ENCODE assay signal across 11 cellular contexts in the genomic region with DNA sequence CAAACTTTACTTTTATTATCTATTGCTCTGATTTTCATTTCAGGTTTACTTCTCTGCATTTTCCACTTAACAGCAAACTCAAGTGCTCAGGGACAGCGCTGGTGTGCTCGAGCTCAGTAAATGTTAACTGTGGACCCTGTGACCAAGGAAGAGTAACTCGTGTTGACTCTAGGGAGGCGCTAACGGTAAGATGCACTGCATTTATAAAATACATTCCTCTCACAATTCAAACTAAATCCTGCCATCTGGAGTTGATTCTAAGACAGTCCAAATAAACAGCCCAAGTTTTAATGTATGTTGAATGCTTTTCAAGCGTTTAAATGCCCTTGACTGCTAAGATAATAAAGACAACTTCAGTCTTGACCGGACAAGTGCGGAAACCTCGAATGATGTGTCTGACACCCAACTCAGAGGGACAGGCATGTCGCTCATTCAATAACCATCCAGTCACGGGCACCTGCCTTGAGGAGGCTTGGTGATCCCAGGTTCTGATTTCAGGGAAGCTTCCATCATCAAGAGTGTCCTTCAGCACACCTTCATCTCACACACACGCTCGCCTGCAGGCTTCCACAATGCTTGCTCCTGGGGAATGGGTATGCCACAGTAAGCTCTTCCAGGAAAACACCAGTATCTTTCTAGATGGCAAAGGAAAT.
DNase-seq lines count a peak whose midpoint lies in the region; ATAC-seq and TF ChIP-seq lines count a peak whose summit lies in the region.
"Had no signal": no experiment of that assay in that cellular context is flagged by ENCODE, and none has a peak within 500 bp of the region (broad histone marks: within the 10 kb centered on the region; RNA-seq: fewer than 3 reads in every experiment).

No MANE protein-coding gene starts in this region.

- H4K20me1 ChIP-seq in GM23338 (replicated peaks; ENCODE audit: insufficient read depth), result peaks cover 72% of the 10 kb centered on the region

- H3K9ac ChIP-seq in skeletal muscle satellite cell (ENCODE audit: low read depth, low read length), result peak overlapping the region; percentile 71

- peaks cover 88% of the 10 kb centered on the region for H3K4me1 Mint-ChIP-seq in GM23338
- H3K4me1 Mint-ChIP-seq in activated CD4-positive, alpha-beta memory T cell treated with anti-CD3 and anti-CD28 coated beads for 36 hours (ENCODE audit: low read depth), result peaks cover 90% of the 10 kb centered on the region

- no peaks in the 10 kb centered on the region for H3K9me2 ChIP-seq in GM23338 (ENCODE audit: insufficient read depth)

- no peak for TF ChIP-seq POLR2A in ovary (IDR thresholded peaks at IDR 0.05)

- H3K27ac ChIP-seq in GM23338 (ENCODE audit: low read depth) (peak overlapping the region; percentile 82), right cardiac atrium (ENCODE audit: low read length) (peak overlapping the region; percentile 38), ovary (peak overlapping the region in 1 of 2 donors; percentile 60)

- ATAC-seq in GM23338, result no peak
- no peak for ATAC-seq in right cardiac atrium
- ATAC-seq in HG02763 (IDR thresholded peaks at IDR 0.05; ENCODE audit: unreplicated experiment), result no peak

- H3K4me3 Mint-ChIP-seq in GM23338, result peak overlapping the region; percentile 54; the same call in 2 of the 3 replicates
- no peak overlapping the region for H3K4me3 Mint-ChIP-seq in activated CD4-positive, alpha-beta memory T cell treated with anti-CD3 and anti-CD28 coated beads for 36 hours
- H3K4me3 Mint-ChIP-seq: activated naive CD8-positive, alpha-beta T cell treated with anti-CD3 and anti-CD28 coated beads, Interleukin-2, amount 10 ng/mL, durations not matched to agents 7 days and 5 days had no signal

- no peaks in the 10 kb centered on the region for H3K27me3 ChIP-seq in GM23338 (ENCODE audit: insufficient read depth)
- H3K27me3 ChIP-seq in right cardiac atrium (ENCODE audit: control insufficient read depth, insufficient read depth), result no peaks in the 10 kb centered on the region
- H3K27me3 ChIP-seq in skeletal muscle satellite cell (ENCODE audit: control insufficient read depth, insufficient read depth, low read length), result no peaks in the 10 kb centered on the region
- H3K27me3 ChIP-seq in ovary, result no peaks in the 10 kb centered on the region

- no peaks in the 10 kb centered on the region for H3K9me3 Mint-ChIP-seq in GM23338
- H3K9me3 Mint-ChIP-seq in activated CD4-positive, alpha-beta memory T cell treated with anti-CD3 and anti-CD28 coated beads for 36 hours, result no peaks in the 10 kb centered on the region
- H3K9me3 Mint-ChIP-seq: activated naive CD8-positive, alpha-beta T cell treated with anti-CD3 and anti-CD28 coated beads, Interleukin-2, amount 10 ng/mL, durations not matched to agents 7 days and 5 days; naive B cell had no signal

- CTCF ChIA-PET in activated CD4-positive, alpha-beta memory T cell treated with anti-CD3 and anti-CD28 coated beads for 36 hours (lab: Charles Lee), result interaction anchor here (0.6 to 6.3 kb wide), 6 partner anchors 18 to 240 kb away, joined by 3 to 41 read pairs (median 6); no protein-coding TSS in a partner anchor

- no peak overlapping the region for H2AFZ ChIP-seq in GM23338

- 63% methylated on average over 13 of the region's 13 CpGs for WGBS in right cardiac atrium
- WGBS in ovary, 3 donors, result 43 to 62% (median 55%) methylated on average over 13 of the region's 13 CpGs

- H3K36me3 ChIP-seq in GM23338 (ENCODE audit: insufficient read depth), result peaks cover 3% of the 10 kb centered on the region; the same call in 1 of the 2 replicates
- no peaks in the 10 kb centered on the region for H3K36me3 ChIP-seq in skeletal muscle satellite cell (ENCODE audit: insufficient read depth, low read length)
- H3K36me3 ChIP-seq in ovary, result no peaks in the 10 kb centered on the region

- peaks cover 81% of the 10 kb centered on the region for H3K4me1 ChIP-seq in GM23338 (ENCODE audit: insufficient read depth)
- peaks cover 35% of the 10 kb centered on the region for H3K4me1 ChIP-seq in right cardiac atrium (ENCODE audit: control insufficient read depth, insufficient read depth, low read length)
- peaks cover 79% of the 10 kb centered on the region for H3K4me1 ChIP-seq in skeletal muscle satellite cell (ENCODE audit: control insufficient read depth, insufficient read depth, low read length)
- peaks cover 29% of the 10 kb centered on the region for H3K4me1 ChIP-seq in ovary (ENCODE audit: insufficient read depth)

- H3K4me2 ChIP-seq in GM23338, result peak overlapping the region; percentile 67
- H3K4me2 ChIP-seq in skeletal muscle satellite cell (ENCODE audit: low read length), result peak overlapping the region; percentile 78

- peaks cover 9% of the 10 kb centered on the region for H3K27me3 Mint-ChIP-seq in GM23338 (ENCODE audit: insufficient read depth, low read depth, poor library complexity)
- H3K27me3 Mint-ChIP-seq in activated CD4-positive, alpha-beta memory T cell treated with anti-CD3 and anti-CD28 coated beads for 36 hours, result no peaks in the 10 kb centered on the region
- H3K27me3 Mint-ChIP-seq: activated naive CD8-positive, alpha-beta T cell treated with anti-CD3 and anti-CD28 coated beads, Interleukin-2, amount 10 ng/mL, durations not matched to agents 7 days and 5 days; naive B cell had no signal

- POLR2A ChIA-PET in activated CD4-positive, alpha-beta memory T cell treated with anti-CD3 and anti-CD28 coated beads for 36 hours (lab: Charles Lee), result interaction anchor here (0.7 to 2.3 kb wide), 4 partner anchors 22 to 87 kb away, joined by 3 to 10 read pairs (median 5); no protein-coding TSS in a partner anchor

- H3K36me3 Mint-ChIP-seq in GM23338 (ENCODE audit: low read depth), result peaks cover 9% of the 10 kb centered on the region; the same call in 2 of the 3 replicates
- H3K36me3 Mint-ChIP-seq in activated CD4-positive, alpha-beta memory T cell treated with anti-CD3 and anti-CD28 coated beads for 36 hours, result peaks cover 12% of the 10 kb centered on the region
- H3K36me3 Mint-ChIP-seq: naive B cell had no signal

- no peaks in the 10 kb centered on the region for H3K9me3 ChIP-seq in right cardiac atrium (ENCODE audit: control insufficient read depth, low read length)
- no peaks in the 10 kb centered on the region for H3K9me3 ChIP-seq in skeletal muscle satellite cell (replicated peaks; ENCODE audit: low read length)
- H3K9me3 ChIP-seq in ovary, result no peaks in the 10 kb centered on the region

- DNase-seq in GM23338 (ENCODE audit: low spot score) (no peak), right cardiac atrium (no peak), CD1c-positive myeloid dendritic cell (ENCODE audit: extremely low spot score) (no peak), ovary (no peak), nucleus accumbens (lab: John Stamatoyannopoulos, UW) (no peak)
- no peak for DNase-seq in activated CD4-positive, alpha-beta memory T cell treated with anti-CD3 and anti-CD28 coated beads for 36 hours
- DNase-seq: activated naive CD8-positive, alpha-beta T cell treated with anti-CD3 and anti-CD28 coated beads, Interleukin-2, amount 10 ng/mL, durations not matched to agents 7 days and 5 days; naive B cell; OCI-M1 had no signal

- no peak for TF ChIP-seq EP300 in ovary (IDR thresholded peaks at IDR 0.05)

- H3F3A ChIP-seq in GM23338 (replicated peaks; ENCODE audit: low read depth), result peaks cover 8% of the 10 kb centered on the region; the same call in 1 of the 2 replicates

- TF ChIP-seq CTCF in GM23338 (conservative IDR thresholded peaks at IDR 0.05; ENCODE audit: low read depth in 2 of 2) (no peak; a peak in 1 of 4 replicates), ovary (IDR thresholded peaks at IDR 0.05) (no peak)

- intact Hi-C loops in activated CD4-positive, alpha-beta memory T cell treated with anti-CD3 and anti-CD28 coated beads for 36 hours (cut with micrococcal nuclease), result loop anchor here (1.0 to 5.0 kb wide), 2 partner anchors 7 to 36 kb away; no protein-coding TSS in a partner anchor
- intact Hi-C loops in right cardiac atrium (cut with DNase I), result loop anchor here in 2 of 4 donors (10.0 kb wide), 1 partner anchor 91 kb away; a partner anchor contains a TSS
- intact Hi-C loops in ovary (cut with DNase I), result loop anchor here in 2 of 4 donors (10.0 kb wide), 1 partner anchor 91 kb away; a partner anchor contains a TSS

- H3K27ac Mint-ChIP-seq in GM23338, result peak overlapping the region; percentile 95; the same call in 1 of the 2 replicates
- peak overlapping the region; percentile 67 for H3K27ac Mint-ChIP-seq in activated CD4-positive, alpha-beta memory T cell treated with anti-CD3 and anti-CD28 coated beads for 36 hours
- H3K27ac Mint-ChIP-seq: activated naive CD8-positive, alpha-beta T cell treated with anti-CD3 and anti-CD28 coated beads, Interleukin-2, amount 10 ng/mL, durations not matched to agents 7 days and 5 days had no signal

- H3K79me2 ChIP-seq in GM23338 (replicated peaks; ENCODE audit: insufficient read depth), result peaks cover 99% of the 10 kb centered on the region

- H3K4me3 ChIP-seq in GM23338 (peak overlapping the region; percentile 25; the same call in 1 of the 2 replicates), right cardiac atrium (ENCODE audit: low read length) (no peak overlapping the region), skeletal muscle satellite cell (ENCODE audit: low read length) (peak overlapping the region; percentile 55), ovary (no peak overlapping the region)

TF ChIP-seq in GM23338, 12 proteins besides CTCF, POLR2A, EP300 and RAD21 (continues in another document):
- TF ChIP-seq, protein P1, sequence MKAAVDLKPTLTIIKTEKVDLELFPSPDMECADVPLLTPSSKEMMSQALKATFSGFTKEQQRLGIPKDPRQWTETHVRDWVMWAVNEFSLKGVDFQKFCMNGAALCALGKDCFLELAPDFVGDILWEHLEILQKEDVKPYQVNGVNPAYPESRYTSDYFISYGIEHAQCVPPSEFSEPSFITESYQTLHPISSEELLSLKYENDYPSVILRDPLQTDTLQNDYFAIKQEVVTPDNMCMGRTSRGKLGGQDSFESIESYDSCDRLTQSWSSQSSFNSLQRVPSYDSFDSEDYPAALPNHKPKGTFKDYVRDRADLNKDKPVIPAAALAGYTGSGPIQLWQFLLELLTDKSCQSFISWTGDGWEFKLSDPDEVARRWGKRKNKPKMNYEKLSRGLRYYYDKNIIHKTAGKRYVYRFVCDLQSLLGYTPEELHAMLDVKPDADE (IDR thresholded peaks at IDR 0.05), result no peak
- TF ChIP-seq ZNF331 (CRISPR knock-in tag; IDR thresholded peaks at IDR 0.05; ENCODE audit: low read depth) (no peak), CREB1 (CRISPR knock-in tag; IDR thresholded peaks at IDR 0.05; ENCODE audit: low read depth) (no peak), NANOG (IDR thresholded peaks at IDR 0.05; ENCODE audit: borderline replicate concordance) (no peak)

Comparison
In these comparisons a context has a peak if more than half of its experiments do, and no peak if none do; other contexts are left out.
1. H3K4me3 ChIP-seq: peak in GM23338 (single experiment) and skeletal muscle satellite cell (single experiment); none in right cardiac atrium (single experiment) and ovary (single experiment).